21 cellular contexts compared by ENCODE assay signal in the genomic region with DNA sequence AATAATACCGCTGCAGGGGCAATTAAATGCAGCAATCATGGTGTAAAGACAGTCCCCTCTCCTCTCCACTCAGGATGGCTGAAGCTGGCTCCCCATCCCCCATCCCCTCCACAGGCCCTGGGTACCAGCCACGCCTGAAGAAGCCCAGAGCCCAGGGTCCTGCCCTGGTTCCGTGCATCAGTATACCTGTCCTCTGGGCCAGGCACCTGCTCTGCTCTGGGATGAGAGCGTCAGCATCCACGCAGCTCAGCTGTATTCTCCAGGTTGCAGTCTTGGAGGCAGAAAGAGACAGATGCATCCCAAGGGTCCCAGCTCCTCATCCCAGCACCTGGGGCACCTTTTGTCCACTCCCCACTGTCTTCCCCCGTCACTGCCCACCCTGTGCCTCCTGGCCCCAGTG.
"Had no signal": no experiment of that assay in that cellular context is flagged by ENCODE, and none has a peak within 500 bp of the region (broad histone marks: within the 10 kb centered on the region; RNA-seq: fewer than 3 reads in every experiment).

No MANE protein-coding gene starts in this region.

- H3K27me3 ChIP-seq: SJSA1 had no signal

- H3K4me2 ChIP-seq: KMS-11 had no signal

- DNase-seq: MV-4-11, NCI-H1048, NCI-H1105, NCI-H1417, NCI-H146, NCI-H1694 treated with DMSO at 0.1 percent for 48 hours, NCI-H1930, NCI-H2081, NCI-H2107, NCI-H2227 treated with DMSO at 0.1 percent for 48 hours, NCI-H524, NCI-H69, NCI-H774, SIG-M5 had no signal

- H3K4me3 ChIP-seq: K562, SJSA1, SK-N-MC had no signal

- H3K27ac ChIP-seq: HL-60, KMS-11, RWPE1, SJSA1, SK-N-MC had no signal

- H3K27me3 Mint-ChIP-seq: IgD-negative memory B cell had no signal

- H3K4me3 Mint-ChIP-seq: IgD-negative memory B cell had no signal

- H3K9ac ChIP-seq: KMS-11 had no signal

- H3K27ac Mint-ChIP-seq: IgD-negative memory B cell had no signal

- ATAC-seq: K562 had no signal

- H3K36me3 ChIP-seq: SJSA1 had no signal

- H3K36me3 Mint-ChIP-seq: IgD-negative memory B cell had no signal

- H3K4me1 ChIP-seq: SJSA1 had no signal
